In genomic region chr7:23531794-23532489, GRCh38 we compare ENCODE assay signal across 8 cellular contexts. TPM values are rescaled to one million over a fixed set of nuclear protein-coding genes. Genes with fewer than 3 reads are reported as not detected.
DNase-seq lines count a peak whose midpoint lies in the region; ATAC-seq and TF ChIP-seq lines count a peak whose summit lies in the region.

TSS of gene TRA2A (minus strand) at chr7:23531981. CDS start at chr7:23531824, 157 bp downstream.

- H3K9me3 ChIP-seq in ectodermal cell (ENCODE audit: control insufficient read depth, low read length) (no peaks in the 10 kb centered on the region), lower lobe of right lung (no peaks in the 10 kb centered on the region)

- H3K27ac ChIP-seq in ectodermal cell (ENCODE audit: insufficient read depth, low read depth, low read length, poor library complexity, severe bottlenecking) = peak within 1 kb of the TSS; percentile 96
- H3K27ac ChIP-seq in lower lobe of right lung = peak within 1 kb of the TSS; percentile 94

- TF ChIP-seq CTCF in GM20000 (IDR thresholded peaks at IDR 0.05; ENCODE audit: extremely low read depth, missing control alignments) (no peak), lower lobe of right lung (IDR thresholded peaks at IDR 0.05) (no peak)

- no peaks in the 10 kb centered on the region for H3K36me3 ChIP-seq in ectodermal cell (ENCODE audit: control insufficient read depth, insufficient read depth, low read length)
- H3K36me3 ChIP-seq in lower lobe of right lung = no peaks in the 10 kb centered on the region

- no peaks in the 10 kb centered on the region for H3K27me3 ChIP-seq in ectodermal cell (ENCODE audit: control insufficient read depth, insufficient read depth, low read length, poor library complexity, severe bottlenecking)
- no peaks in the 10 kb centered on the region for H3K27me3 ChIP-seq in lower lobe of right lung (ENCODE audit: low read depth)

- intact Hi-C loops in lower lobe of right lung (cut with DNase I) = no loop called here

- 16 to 17% methylated on average over 50 of the region's 50 CpGs for WGBS in ectodermal cell, 2 experiments

- H3K4me1 ChIP-seq in ectodermal cell (ENCODE audit: control insufficient read depth, insufficient read depth, low read length) = peaks cover 10% of the 10 kb centered on the region
- peaks cover 42% of the 10 kb centered on the region for H3K4me1 ChIP-seq in lower lobe of right lung

- DNase-seq in COLO668 (lab: John Stamatoyannopoulos, UW; ENCODE audit: unreplicated experiment) (peak; percentile 99), GM20000 (ENCODE audit: low spot score) (peak; percentile 90), HS-5 (ENCODE audit: low read depth) (peak; percentile 80), NK-92 (lab: John Stamatoyannopoulos, UW; ENCODE audit: unreplicated experiment) (peak; percentile 67), lower lobe of right lung (peak; percentile 99)
- DNase-seq in activated CD8-positive, alpha-beta memory T cell treated with anti-CD3 and anti-CD28 coated beads for 1 hour (ENCODE audit: extremely low read depth in 1 of 2, low read depth in 1 of 2) = peak; percentile 91 to 96
- DNase-seq in stimulated activated CD4-positive, alpha-beta T cell treated with anti-CD3 and anti-CD28 coated beads, TNF-alpha, amount 100 ng/mL, for 1 hour (ENCODE audit: low read depth in 3 of 3, low spot score in 1 of 3) = peak; percentile 87 to 96 (median 91)

- peak; percentile 97 to 99 for ATAC-seq in lower lobe of right lung

- peak within 1 kb of the TSS; percentile 99 for H3K4me3 ChIP-seq in ectodermal cell (ENCODE audit: insufficient read depth, low read depth, low read length)
- peak within 1 kb of the TSS; percentile 90 for H3K4me3 ChIP-seq in lower lobe of right lung

RNA-seq across cellular contexts. Expression of gene TRA2A, which starts in this region (rescaled TPM):
- polyA plus RNA-seq in ectodermal cell (2013, experiment 1 of 4) = 175 TPM
- polyA plus RNA-seq in ectodermal cell (2013, experiment 2 of 4) = 162 TPM
- 126 TPM for polyA plus RNA-seq in ectodermal cell (2013, experiment 3 of 4)
- 140 TPM for polyA plus RNA-seq in ectodermal cell (2013, experiment 4 of 4)
- total RNA-seq in lower lobe of right lung = 84.1 TPM

Comparison
In these comparisons a context has a peak if more than half of its experiments do, and no peak if none do; other contexts are left out.
1. Peak in every context shown above with its lines: DNase-seq, ATAC-seq, H3K4me3 ChIP-seq and H3K27ac ChIP-seq.